Comparison of ENCODE assay signal across 20 cellular contexts in the genomic region with DNA sequence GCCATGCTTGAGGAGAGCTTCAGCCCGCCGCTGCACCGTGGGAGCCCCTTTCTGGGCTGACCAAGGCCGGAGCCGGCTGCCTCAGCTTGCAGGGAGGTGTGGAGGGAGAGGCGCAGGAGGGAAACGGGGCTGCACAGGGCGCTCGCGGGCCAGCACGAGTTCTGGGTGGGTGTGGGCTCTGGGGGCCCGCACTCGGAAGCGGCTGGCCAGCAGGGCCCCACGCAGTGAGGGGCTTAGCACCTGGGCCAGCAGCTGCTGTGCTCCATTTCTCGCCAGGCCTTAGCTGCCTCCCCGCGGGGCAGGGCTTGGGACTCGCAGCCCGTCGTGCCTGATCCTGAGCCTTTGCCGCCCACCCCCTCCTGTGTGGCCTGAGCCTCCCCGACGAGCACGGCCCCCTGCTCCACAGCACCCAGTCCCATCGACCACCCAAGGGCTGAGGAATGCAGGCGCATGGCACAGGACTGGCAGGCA.
"Had no signal": no experiment of that assay in that cellular context is flagged by ENCODE, and none has a peak within 500 bp of the region (broad histone marks: within the 10 kb centered on the region; RNA-seq: fewer than 3 reads in every experiment).

No MANE protein-coding gene starts in this region.

- H3K27me3 Mint-ChIP-seq: naive thymus-derived CD8-positive, alpha-beta T cell; progenitor cell of endocrine pancreas; stimulated activated naive B cell treated with anti-CD40 and anti-IgM and Interleukin-4, amounts not matched to agents 10 μg/mL and 1 μg/mL and 100 μg/mL, for 72 hours had no signal

- H3K4me1 Mint-ChIP-seq: naive thymus-derived CD8-positive, alpha-beta T cell; neural crest cell had no signal

- DNase-seq: cerebellar nuclear complex; dorsolateral prefrontal cortex; effector CD4-positive, alpha-beta T cell; left colon; left ventricle myocardium inferior; lower lobe of right lung; naive thymus-derived CD8-positive, alpha-beta T cell; stimulated activated CD4-positive, alpha-beta T cell treated with anti-CD3 and anti-CD28 coated beads, Interleukin-4, amount 100 ng/mL, for 4 hours; stimulated activated naive B cell treated with anti-CD40 and anti-IgM and Interleukin-4, amounts not matched to agents 10 μg/mL and 1 μg/mL and 100 μg/mL, for 72 hours; stomach; thyroid gland; trophoblast cell had no signal

- H3K4me1 ChIP-seq: left ventricle myocardium inferior, lower lobe of right lung, pancreas, stomach, thyroid gland, vagina had no signal

- FAIRE-seq: colon, frontal cortex, pancreas had no signal

- H3K9me3 ChIP-seq: left ventricle myocardium inferior, lower lobe of right lung, pancreas, thyroid gland, vagina had no signal

- H3K4me3 ChIP-seq: dorsolateral prefrontal cortex, left ventricle myocardium inferior, lower lobe of right lung, pancreas, stomach, thyroid gland, vagina had no signal

- H3K27ac Mint-ChIP-seq: naive thymus-derived CD8-positive, alpha-beta T cell; stimulated activated naive B cell treated with anti-CD40 and anti-IgM and Interleukin-4, amounts not matched to agents 10 μg/mL and 1 μg/mL and 100 μg/mL, for 72 hours had no signal

- H3K27ac ChIP-seq: dorsolateral prefrontal cortex, left ventricle myocardium inferior, lower lobe of right lung, neutrophil, pancreas, stomach, thyroid gland, vagina had no signal

- H3K36me3 Mint-ChIP-seq: naive thymus-derived CD8-positive, alpha-beta T cell; stimulated activated naive B cell treated with anti-CD40 and anti-IgM and Interleukin-4, amounts not matched to agents 10 μg/mL and 1 μg/mL and 100 μg/mL, for 72 hours had no signal

- H3K27me3 ChIP-seq: dorsolateral prefrontal cortex, neutrophil, pancreas, stomach, thyroid gland, vagina had no signal

- H3K4me3 Mint-ChIP-seq: neural crest cell; stimulated activated naive B cell treated with anti-CD40 and anti-IgM and Interleukin-4, amounts not matched to agents 10 μg/mL and 1 μg/mL and 100 μg/mL, for 72 hours had no signal

- ATAC-seq: left colon; lower lobe of right lung; naive thymus-derived CD8-positive, alpha-beta T cell; pancreas; sciatic nerve; stimulated activated naive B cell treated with anti-CD40 and anti-IgM and Interleukin-4, amounts not matched to agents 10 μg/mL and 1 μg/mL and 100 μg/mL, for 72 hours had no signal

- H3K36me3 ChIP-seq: left ventricle myocardium inferior, lower lobe of right lung, neutrophil, pancreas, stomach, thyroid gland, vagina had no signal
